In the genomic region with DNA sequence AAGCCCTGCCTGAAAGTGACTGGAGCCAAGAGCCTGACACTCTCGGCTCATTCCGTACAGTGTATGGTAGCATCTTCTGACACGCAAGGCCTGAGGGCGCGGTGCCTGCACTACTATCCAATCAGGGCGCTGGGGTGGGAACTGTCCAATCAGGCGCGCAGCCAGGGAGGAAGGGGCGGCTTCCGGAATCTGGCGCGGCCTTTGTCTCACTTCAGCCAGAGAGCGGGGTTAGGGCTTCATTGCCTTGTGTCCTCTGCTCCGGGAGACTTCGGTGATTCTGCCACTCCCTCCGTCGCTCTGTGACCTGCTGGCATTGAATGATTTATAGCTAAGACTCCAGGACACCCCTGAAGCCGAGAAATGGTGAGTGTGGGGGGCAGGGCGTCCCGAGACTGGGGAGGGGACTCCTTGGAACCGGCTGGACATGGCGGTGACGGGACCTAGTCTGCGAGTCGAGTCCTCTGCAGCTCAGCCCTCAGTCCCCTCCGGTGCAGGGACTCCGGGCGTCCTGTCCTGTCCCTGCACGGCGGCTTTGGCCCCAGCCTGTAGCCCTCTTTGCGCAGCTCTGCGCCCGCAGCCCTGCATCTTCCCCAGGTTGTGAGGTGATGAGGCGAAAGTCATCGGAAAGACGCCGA, we compare ENCODE assay signal across 8 cellular contexts.
A peak's percentile ranks its signal among the peaks of the same experiment; 100 is the strongest.
DNase-seq lines count a peak whose midpoint lies in the region; ATAC-seq, FAIRE-seq and TF ChIP-seq lines count a peak whose summit lies in the region.
"Not testable (repeated sequence)": the region's sequence is repeated elsewhere in the genome, so short reads cannot be mapped to it uniquely, and the experiment has no call there.

No MANE protein-coding gene starts in this region.

- peak overlapping the region in 1 of 2 donors; percentile 34 for H3K27ac ChIP-seq in ascending aorta
- not testable (repeated sequence) for H3K27ac ChIP-seq in right cardiac atrium (ENCODE audit: low read length)

- not testable (repeated sequence) for H3K9me3 Mint-ChIP-seq in T-helper 2 cell treated with Interferon-gamma antibody and Interleukin-4, amounts not matched to agents 5 μg/mL and 100 μg/mL, for 36 hours

- WGBS in right cardiac atrium = under 1% methylated on average over 29 of the region's 37 CpGs

- not testable (repeated sequence) for H3K36me3 Mint-ChIP-seq in T-helper 2 cell treated with Interferon-gamma antibody and Interleukin-4, amounts not matched to agents 5 μg/mL and 100 μg/mL, for 36 hours (ENCODE audit: low read depth)

- ATAC-seq in GM18499 (IDR thresholded peaks at IDR 0.05; ENCODE audit: insufficient read depth, unreplicated experiment) (peak; percentile 100), HG02884 (IDR thresholded peaks at IDR 0.05; ENCODE audit: unreplicated experiment) (peak; percentile 100), right cardiac atrium (peak; percentile 100)

- H3K27me3 Mint-ChIP-seq in T-helper 2 cell treated with Interferon-gamma antibody and Interleukin-4, amounts not matched to agents 5 μg/mL and 100 μg/mL, for 36 hours (ENCODE audit: low read depth) = not testable (repeated sequence)

- not testable (repeated sequence) for H3K9me3 ChIP-seq in ascending aorta; right cardiac atrium (ENCODE audit: control insufficient read depth, low read length)

- not testable (repeated sequence) for H3K27me3 ChIP-seq in ascending aorta; right cardiac atrium (ENCODE audit: control insufficient read depth, insufficient read depth)

- peak; percentile 97 for FAIRE-seq in urothelium cell line (lab: Jason Lieb, UNC)

- H3K36me3 ChIP-seq in ascending aorta = not testable (repeated sequence)

- intact Hi-C loops in ascending aorta (cut with DNase I); right cardiac atrium (cut with DNase I): not testable (repeated sequence)

- not testable (repeated sequence) for TF ChIP-seq CTCF in ascending aorta (IDR thresholded peaks at IDR 0.05)

- peak overlapping the region; percentile 93 for H3K27ac Mint-ChIP-seq in T-helper 2 cell treated with Interferon-gamma antibody and Interleukin-4, amounts not matched to agents 5 μg/mL and 100 μg/mL, for 36 hours

- H3K4me3 Mint-ChIP-seq in T-helper 2 cell treated with Interferon-gamma antibody and Interleukin-4, amounts not matched to agents 5 μg/mL and 100 μg/mL, for 36 hours = peak overlapping the region; percentile 95

- H3K4me3 ChIP-seq in ascending aorta (peak overlapping the region; percentile 55 to 64), right cardiac atrium (ENCODE audit: low read length) (peak overlapping the region; percentile 21)

- peak; percentile 52 for DNase-seq in NCI-H146 treated with DMSO at 0.1 percent for 48 hours (lab: John Stamatoyannopoulos, UW; ENCODE audit: unreplicated experiment)
- peak; percentile 91 for DNase-seq in T-helper 2 cell treated with Interferon-gamma antibody and Interleukin-4, amounts not matched to agents 5 μg/mL and 100 μg/mL, for 36 hours (ENCODE audit: low spot score)
- DNase-seq in ascending aorta (ENCODE audit: low spot score in 2 of 2) = peak; percentile 60 to 90
- DNase-seq in right cardiac atrium = peak; percentile 93 to 97 (median 94)
- DNase-seq in pulmonary artery endothelial cell (ENCODE audit: low read depth, low spot score) = peak; percentile 13
- peak; percentile 77 for DNase-seq in urothelium cell line (ENCODE audit: low spot score)

- peaks cover 14% of the 10 kb centered on the region for H3K4me1 Mint-ChIP-seq in T-helper 2 cell treated with Interferon-gamma antibody and Interleukin-4, amounts not matched to agents 5 μg/mL and 100 μg/mL, for 36 hours (ENCODE audit: low read depth)

- not testable (repeated sequence) for H3K4me1 ChIP-seq in ascending aorta; right cardiac atrium (ENCODE audit: control insufficient read depth, insufficient read depth, low read length)

Comparison
In these comparisons a context has a peak if more than half of its experiments do, and no peak if none do; other contexts are left out.
1. DNase-seq: peak in every context shown above with its lines; median percentile 94 in right cardiac atrium; 91 in T-helper 2 cell treated with Interferon-gamma antibody and Interleukin-4, amounts not matched to agents 5 μg/mL and 100 μg/mL, for 36 hours; 77 in urothelium cell line; 75 in ascending aorta; 52 in NCI-H146 treated with DMSO at 0.1 percent for 48 hours; 13 in pulmonary artery endothelial cell.